ENCODE assay signal across 1 cellular context in the genomic region with DNA sequence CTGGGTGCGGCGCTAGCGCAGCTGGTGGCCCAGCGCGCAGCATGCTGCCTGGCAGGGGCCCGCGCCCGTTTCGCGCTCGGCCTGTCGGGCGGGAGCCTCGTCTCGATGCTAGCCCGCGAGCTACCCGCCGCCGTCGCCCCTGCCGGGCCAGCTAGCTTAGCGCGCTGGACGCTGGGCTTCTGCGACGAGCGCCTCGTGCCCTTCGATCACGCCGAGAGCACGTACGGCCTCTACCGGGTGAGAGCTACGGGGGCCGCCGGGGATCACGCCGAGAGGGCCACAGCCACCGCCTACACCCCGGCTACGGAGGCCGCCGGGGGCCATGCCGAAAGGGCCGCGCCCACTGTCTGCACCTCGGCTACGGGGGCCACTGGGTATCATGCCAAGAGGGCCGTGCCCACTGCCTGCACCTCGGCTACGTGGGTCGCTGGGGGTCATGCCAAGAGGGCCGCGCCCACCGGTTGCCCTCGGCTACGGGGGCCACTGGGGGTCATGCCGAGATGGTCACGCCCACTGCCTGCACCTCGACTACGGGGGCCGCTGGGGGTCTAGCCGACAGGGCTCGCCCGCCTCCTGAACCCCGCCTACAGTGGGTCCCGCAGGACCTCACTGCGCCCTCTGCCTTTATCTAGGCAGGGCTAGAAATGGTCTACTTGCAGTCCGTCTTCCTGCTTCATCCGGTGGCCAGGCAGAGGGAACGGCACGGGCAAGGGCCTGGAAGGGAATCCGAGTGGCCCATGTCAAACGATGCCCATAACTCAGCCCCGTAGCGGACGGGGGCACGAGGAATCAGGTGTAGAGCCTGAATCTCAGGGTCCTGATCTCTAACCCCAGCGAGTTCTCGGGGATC.
TF ChIP-seq lines count a peak whose summit lies in the region.

No MANE protein-coding gene starts in this region.

TF ChIP-seq in K562, 482 proteins besides CTCF, POLR2A, EP300 and RAD21 (continued from another document and continues in another):
- TF ChIP-seq, protein P1, sequence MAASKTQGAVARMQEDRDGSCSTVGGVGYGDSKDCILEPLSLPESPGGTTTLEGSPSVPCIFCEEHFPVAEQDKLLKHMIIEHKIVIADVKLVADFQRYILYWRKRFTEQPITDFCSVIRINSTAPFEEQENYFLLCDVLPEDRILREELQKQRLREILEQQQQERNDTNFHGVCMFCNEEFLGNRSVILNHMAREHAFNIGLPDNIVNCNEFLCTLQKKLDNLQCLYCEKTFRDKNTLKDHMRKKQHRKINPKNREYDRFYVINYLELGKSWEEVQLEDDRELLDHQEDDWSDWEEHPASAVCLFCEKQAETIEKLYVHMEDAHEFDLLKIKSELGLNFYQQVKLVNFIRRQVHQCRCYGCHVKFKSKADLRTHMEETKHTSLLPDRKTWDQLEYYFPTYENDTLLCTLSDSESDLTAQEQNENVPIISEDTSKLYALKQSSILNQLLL (CRISPR knock-in tag; IDR thresholded peaks at IDR 0.05; ENCODE audit: borderline replicate concordance), result no peak
- no peak for TF ChIP-seq ZNF830 (CRISPR knock-in tag; IDR thresholded peaks at IDR 0.05)
- peak; percentile 86; the same call in 1 of the 2 replicates for TF ChIP-seq NR3C1 (CRISPR knock-in tag; IDR thresholded peaks at IDR 0.05)
- no peak for TF ChIP-seq TRIM28 (IDR thresholded peaks at IDR 0.05)
- TF ChIP-seq LARP7 (IDR thresholded peaks at IDR 0.05), result no peak
- TF ChIP-seq POLR3G (IDR thresholded peaks at IDR 0.05; ENCODE audit: extremely low read depth, insufficient read length, insufficient replicate concordance), result no peak
- TF ChIP-seq, protein P2, sequence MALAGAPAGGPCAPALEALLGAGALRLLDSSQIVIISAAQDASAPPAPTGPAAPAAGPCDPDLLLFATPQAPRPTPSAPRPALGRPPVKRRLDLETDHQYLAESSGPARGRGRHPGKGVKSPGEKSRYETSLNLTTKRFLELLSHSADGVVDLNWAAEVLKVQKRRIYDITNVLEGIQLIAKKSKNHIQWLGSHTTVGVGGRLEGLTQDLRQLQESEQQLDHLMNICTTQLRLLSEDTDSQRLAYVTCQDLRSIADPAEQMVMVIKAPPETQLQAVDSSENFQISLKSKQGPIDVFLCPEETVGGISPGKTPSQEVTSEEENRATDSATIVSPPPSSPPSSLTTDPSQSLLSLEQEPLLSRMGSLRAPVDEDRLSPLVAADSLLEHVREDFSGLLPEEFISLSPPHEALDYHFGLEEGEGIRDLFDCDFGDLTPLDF (CRISPR knock-in tag; IDR thresholded peaks at IDR 0.05), result peak; percentile 75
- TF ChIP-seq U2AF2 (optimal IDR thresholded peaks at IDR 0.05; ENCODE audit: low read depth, low read length), result no peak
- TF ChIP-seq MEF2D (tag; conservative IDR thresholded peaks at IDR 0.05; ENCODE audit: low read depth), result no peak
- TF ChIP-seq, protein P3, sequence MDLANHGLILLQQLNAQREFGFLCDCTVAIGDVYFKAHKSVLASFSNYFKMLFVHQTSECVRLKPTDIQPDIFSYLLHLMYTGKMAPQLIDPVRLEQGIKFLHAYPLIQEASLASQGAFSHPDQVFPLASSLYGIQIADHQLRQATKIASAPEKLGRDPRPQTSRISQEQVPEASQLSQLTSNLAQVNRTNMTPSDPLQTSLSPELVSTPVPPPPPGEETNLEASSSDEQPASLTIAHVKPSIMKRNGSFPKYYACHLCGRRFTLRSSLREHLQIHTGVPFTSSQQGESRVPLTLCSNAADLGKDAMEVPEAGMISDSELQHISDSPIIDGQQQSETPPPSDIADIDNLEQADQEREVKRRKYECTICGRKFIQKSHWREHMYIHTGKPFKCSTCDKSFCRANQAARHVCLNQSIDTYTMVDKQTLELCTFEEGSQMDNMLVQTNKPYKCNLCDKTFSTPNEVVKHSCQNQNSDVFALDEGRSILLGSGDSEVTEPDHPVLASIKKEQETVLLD (IDR thresholded peaks at IDR 0.05), result peak; percentile 62; the same call in 1 of the 2 replicates
- TF ChIP-seq, protein P4, sequence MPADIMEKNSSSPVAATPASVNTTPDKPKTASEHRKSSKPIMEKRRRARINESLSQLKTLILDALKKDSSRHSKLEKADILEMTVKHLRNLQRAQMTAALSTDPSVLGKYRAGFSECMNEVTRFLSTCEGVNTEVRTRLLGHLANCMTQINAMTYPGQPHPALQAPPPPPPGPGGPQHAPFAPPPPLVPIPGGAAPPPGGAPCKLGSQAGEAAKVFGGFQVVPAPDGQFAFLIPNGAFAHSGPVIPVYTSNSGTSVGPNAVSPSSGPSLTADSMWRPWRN (IDR thresholded peaks at IDR 0.05; ENCODE audit: low read depth), result no peak
- TF ChIP-seq ZNF507 (tag; conservative IDR thresholded peaks at IDR 0.05), result no peak
- TF ChIP-seq TAF1 (IDR thresholded peaks at IDR 0.05; ENCODE audit: control insufficient read depth, extremely low read depth, insufficient read depth, low read length, severe bottlenecking), result no peak
- TF ChIP-seq BCL6 (CRISPR knock-in tag; IDR thresholded peaks at IDR 0.05), result no peak
- no peak for TF ChIP-seq RFX1 (IDR thresholded peaks at IDR 0.05)
- TF ChIP-seq, protein P5, sequence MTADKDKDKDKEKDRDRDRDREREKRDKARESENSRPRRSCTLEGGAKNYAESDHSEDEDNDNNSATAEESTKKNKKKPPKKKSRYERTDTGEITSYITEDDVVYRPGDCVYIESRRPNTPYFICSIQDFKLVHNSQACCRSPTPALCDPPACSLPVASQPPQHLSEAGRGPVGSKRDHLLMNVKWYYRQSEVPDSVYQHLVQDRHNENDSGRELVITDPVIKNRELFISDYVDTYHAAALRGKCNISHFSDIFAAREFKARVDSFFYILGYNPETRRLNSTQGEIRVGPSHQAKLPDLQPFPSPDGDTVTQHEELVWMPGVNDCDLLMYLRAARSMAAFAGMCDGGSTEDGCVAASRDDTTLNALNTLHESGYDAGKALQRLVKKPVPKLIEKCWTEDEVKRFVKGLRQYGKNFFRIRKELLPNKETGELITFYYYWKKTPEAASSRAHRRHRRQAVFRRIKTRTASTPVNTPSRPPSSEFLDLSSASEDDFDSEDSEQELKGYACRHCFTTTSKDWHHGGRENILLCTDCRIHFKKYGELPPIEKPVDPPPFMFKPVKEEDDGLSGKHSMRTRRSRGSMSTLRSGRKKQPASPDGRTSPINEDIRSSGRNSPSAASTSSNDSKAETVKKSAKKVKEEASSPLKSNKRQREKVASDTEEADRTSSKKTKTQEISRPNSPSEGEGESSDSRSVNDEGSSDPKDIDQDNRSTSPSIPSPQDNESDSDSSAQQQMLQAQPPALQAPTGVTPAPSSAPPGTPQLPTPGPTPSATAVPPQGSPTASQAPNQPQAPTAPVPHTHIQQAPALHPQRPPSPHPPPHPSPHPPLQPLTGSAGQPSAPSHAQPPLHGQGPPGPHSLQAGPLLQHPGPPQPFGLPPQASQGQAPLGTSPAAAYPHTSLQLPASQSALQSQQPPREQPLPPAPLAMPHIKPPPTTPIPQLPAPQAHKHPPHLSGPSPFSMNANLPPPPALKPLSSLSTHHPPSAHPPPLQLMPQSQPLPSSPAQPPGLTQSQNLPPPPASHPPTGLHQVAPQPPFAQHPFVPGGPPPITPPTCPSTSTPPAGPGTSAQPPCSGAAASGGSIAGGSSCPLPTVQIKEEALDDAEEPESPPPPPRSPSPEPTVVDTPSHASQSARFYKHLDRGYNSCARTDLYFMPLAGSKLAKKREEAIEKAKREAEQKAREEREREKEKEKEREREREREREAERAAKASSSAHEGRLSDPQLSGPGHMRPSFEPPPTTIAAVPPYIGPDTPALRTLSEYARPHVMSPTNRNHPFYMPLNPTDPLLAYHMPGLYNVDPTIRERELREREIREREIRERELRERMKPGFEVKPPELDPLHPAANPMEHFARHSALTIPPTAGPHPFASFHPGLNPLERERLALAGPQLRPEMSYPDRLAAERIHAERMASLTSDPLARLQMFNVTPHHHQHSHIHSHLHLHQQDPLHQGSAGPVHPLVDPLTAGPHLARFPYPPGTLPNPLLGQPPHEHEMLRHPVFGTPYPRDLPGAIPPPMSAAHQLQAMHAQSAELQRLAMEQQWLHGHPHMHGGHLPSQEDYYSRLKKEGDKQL (CRISPR knock-in tag; IDR thresholded peaks at IDR 0.05; ENCODE audit: borderline replicate concordance), result no peak
- TF ChIP-seq, protein P6, sequence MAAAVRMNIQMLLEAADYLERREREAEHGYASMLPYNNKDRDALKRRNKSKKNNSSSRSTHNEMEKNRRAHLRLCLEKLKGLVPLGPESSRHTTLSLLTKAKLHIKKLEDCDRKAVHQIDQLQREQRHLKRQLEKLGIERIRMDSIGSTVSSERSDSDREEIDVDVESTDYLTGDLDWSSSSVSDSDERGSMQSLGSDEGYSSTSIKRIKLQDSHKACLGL (CRISPR knock-in tag; IDR thresholded peaks at IDR 0.05; ENCODE audit: borderline replicate concordance, poor library complexity, severe bottlenecking), result peak; percentile 41
- TF ChIP-seq CBX8 (IDR thresholded peaks at IDR 0.05; ENCODE audit: borderline replicate concordance, extremely low read depth, low read depth, low read length, poor library complexity, severe bottlenecking), result no peak
- TF ChIP-seq CCAR2 (IDR thresholded peaks at IDR 0.05; ENCODE audit: low read depth, low read length), result no peak
- no peak for TF ChIP-seq ZNF75A (CRISPR knock-in tag; IDR thresholded peaks at IDR 0.05)
- no peak; the same call in none of the 2 replicates for TF ChIP-seq ZNF224 (CRISPR knock-in tag; IDR thresholded peaks at IDR 0.05)
- TF ChIP-seq ETS2 (tag; IDR thresholded peaks at IDR 0.05; ENCODE audit: borderline replicate concordance, poor library complexity, severe bottlenecking), result no peak
- no peak for TF ChIP-seq ASH1L (IDR thresholded peaks at IDR 0.05; ENCODE audit: borderline replicate concordance, low read depth, partially characterized antibody)
- TF ChIP-seq RCOR1 (IDR thresholded peaks at IDR 0.05; ENCODE audit: borderline replicate concordance in 1 of 2, low read depth in 2 of 2, low read length in 2 of 2), result no peak
- peak; percentile 89 to 90 for TF ChIP-seq MAZ (CRISPR knock-in tag; conservative IDR thresholded peaks at IDR 0.05 in 1 of 2, IDR thresholded peaks at IDR 0.05 in 1 of 2)
- TF ChIP-seq BCOR (IDR thresholded peaks at IDR 0.05), result no peak; the same call in 1 of the 2 replicates
- peak; percentile 70; the same call in 1 of the 2 replicates for TF ChIP-seq CBFB (CRISPR knock-in tag; IDR thresholded peaks at IDR 0.05)
- TF ChIP-seq, protein P7, sequence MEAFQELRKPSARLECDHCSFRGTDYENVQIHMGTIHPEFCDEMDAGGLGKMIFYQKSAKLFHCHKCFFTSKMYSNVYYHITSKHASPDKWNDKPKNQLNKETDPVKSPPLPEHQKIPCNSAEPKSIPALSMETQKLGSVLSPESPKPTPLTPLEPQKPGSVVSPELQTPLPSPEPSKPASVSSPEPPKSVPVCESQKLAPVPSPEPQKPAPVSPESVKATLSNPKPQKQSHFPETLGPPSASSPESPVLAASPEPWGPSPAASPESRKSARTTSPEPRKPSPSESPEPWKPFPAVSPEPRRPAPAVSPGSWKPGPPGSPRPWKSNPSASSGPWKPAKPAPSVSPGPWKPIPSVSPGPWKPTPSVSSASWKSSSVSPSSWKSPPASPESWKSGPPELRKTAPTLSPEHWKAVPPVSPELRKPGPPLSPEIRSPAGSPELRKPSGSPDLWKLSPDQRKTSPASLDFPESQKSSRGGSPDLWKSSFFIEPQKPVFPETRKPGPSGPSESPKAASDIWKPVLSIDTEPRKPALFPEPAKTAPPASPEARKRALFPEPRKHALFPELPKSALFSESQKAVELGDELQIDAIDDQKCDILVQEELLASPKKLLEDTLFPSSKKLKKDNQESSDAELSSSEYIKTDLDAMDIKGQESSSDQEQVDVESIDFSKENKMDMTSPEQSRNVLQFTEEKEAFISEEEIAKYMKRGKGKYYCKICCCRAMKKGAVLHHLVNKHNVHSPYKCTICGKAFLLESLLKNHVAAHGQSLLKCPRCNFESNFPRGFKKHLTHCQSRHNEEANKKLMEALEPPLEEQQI (IDR thresholded peaks at IDR 0.05), result no peak
- no peak for TF ChIP-seq MAFF (IDR thresholded peaks at IDR 0.05; ENCODE audit: low read length)
- TF ChIP-seq GABPB2 (CRISPR knock-in tag; conservative IDR thresholded peaks at IDR 0.05), result no peak
- TF ChIP-seq ZNF699 (CRISPR knock-in tag; IDR thresholded peaks at IDR 0.05; ENCODE audit: insufficient replicate concordance), result no peak
- TF ChIP-seq ZNF764 (CRISPR knock-in tag; IDR thresholded peaks at IDR 0.05; ENCODE audit: low read depth), result no peak
- TF ChIP-seq E2F3 (CRISPR knock-in tag; IDR thresholded peaks at IDR 0.05), result peak; percentile 66; the same call in 1 of the 2 replicates
- no peak for TF ChIP-seq MCM3 (IDR thresholded peaks at IDR 0.05)
- TF ChIP-seq POLR2AphosphoS2 (IDR thresholded peaks at IDR 0.05; ENCODE audit: low read length), result no peak
- peak; percentile 85 for TF ChIP-seq FUS (optimal IDR thresholded peaks at IDR 0.05; ENCODE audit: low read depth, low read length)
- TF ChIP-seq SP1 (CRISPR knock-in tag; IDR thresholded peaks at IDR 0.05), result peak; percentile 95
- no peak for TF ChIP-seq ARNT (IDR thresholded peaks at IDR 0.05)
- TF ChIP-seq NFATC3 (IDR thresholded peaks at IDR 0.05), result no peak
- TF ChIP-seq FOS (IDR thresholded peaks at IDR 0.05; ENCODE audit: extremely low read depth, insufficient read length), result no peak
- TF ChIP-seq ZBED1 (IDR thresholded peaks at IDR 0.05), result no peak
- TF ChIP-seq, protein P8, sequence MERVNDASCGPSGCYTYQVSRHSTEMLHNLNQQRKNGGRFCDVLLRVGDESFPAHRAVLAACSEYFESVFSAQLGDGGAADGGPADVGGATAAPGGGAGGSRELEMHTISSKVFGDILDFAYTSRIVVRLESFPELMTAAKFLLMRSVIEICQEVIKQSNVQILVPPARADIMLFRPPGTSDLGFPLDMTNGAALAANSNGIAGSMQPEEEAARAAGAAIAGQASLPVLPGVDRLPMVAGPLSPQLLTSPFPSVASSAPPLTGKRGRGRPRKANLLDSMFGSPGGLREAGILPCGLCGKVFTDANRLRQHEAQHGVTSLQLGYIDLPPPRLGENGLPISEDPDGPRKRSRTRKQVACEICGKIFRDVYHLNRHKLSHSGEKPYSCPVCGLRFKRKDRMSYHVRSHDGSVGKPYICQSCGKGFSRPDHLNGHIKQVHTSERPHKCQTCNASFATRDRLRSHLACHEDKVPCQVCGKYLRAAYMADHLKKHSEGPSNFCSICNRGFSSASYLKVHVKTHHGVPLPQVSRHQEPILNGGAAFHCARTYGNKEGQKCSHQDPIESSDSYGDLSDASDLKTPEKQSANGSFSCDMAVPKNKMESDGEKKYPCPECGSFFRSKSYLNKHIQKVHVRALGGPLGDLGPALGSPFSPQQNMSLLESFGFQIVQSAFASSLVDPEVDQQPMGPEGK (CRISPR knock-in tag; IDR thresholded peaks at IDR 0.05; ENCODE audit: borderline replicate concordance), result no peak
- TF ChIP-seq SNIP1 (IDR thresholded peaks at IDR 0.05; ENCODE audit: low read depth), result no peak
- TF ChIP-seq KAT7 (CRISPR knock-in tag; IDR thresholded peaks at IDR 0.05; ENCODE audit: borderline replicate concordance), result 0 out of 2 replicates have a peak, but pooled peaks have one; percentile 24
- TF ChIP-seq NCOR1 (IDR thresholded peaks at IDR 0.05), result no peak
